ENCODE assay signal across 9 cellular contexts in genomic region chr7:92797693-92798092, GRCh38. TPM values are rescaled to one million over a fixed set of nuclear protein-coding genes. Genes with fewer than 3 reads are reported as not detected.
A peak's percentile ranks its signal among the peaks of the same experiment; 100 is the strongest.
DNase-seq lines count a peak whose midpoint lies in the region; ATAC-seq and TF ChIP-seq lines count a peak whose summit lies in the region.
"Had no signal": no experiment of that assay in that cellular context is flagged by ENCODE, and none has a peak within 500 bp of the region (broad histone marks: within the 10 kb centered on the region; RNA-seq: fewer than 3 reads in every experiment).

No MANE protein-coding gene starts in this region.

- no peaks in the 10 kb centered on the region for H3K9me2 ChIP-seq in PC-9 (ENCODE audit: insufficient read depth)

- no peaks in the 10 kb centered on the region for H3K27me3 Mint-ChIP-seq in activated T-cell treated with anti-CD3 and anti-CD28 coated beads, Interleukin-2, amount 50 U/mL, for 24 hours
- H3K27me3 Mint-ChIP-seq in stimulated activated naive B cell treated with anti-CD40 and anti-IgM and Interleukin-4, amounts not matched to agents 10 μg/mL and 1 μg/mL and 100 μg/mL, for 72 hours: no peaks in the 10 kb centered on the region

- H3K4me3 ChIP-seq in epithelial cell of proximal tubule (ENCODE audit: low read depth, low read length) (no peak overlapping the region), PC-9 (no peak overlapping the region)
- H3K4me3 ChIP-seq: BLaER1 treated with 17β-estradiol and CSF1 and Interleukin-3, amounts not matched to agents 10 nM and 100 nM had no signal

- H3K9me3 Mint-ChIP-seq in activated T-cell treated with anti-CD3 and anti-CD28 coated beads, Interleukin-2, amount 50 U/mL, for 24 hours: no peaks in the 10 kb centered on the region
- H3K9me3 Mint-ChIP-seq in stimulated activated naive B cell treated with anti-CD40 and anti-IgM and Interleukin-4, amounts not matched to agents 10 μg/mL and 1 μg/mL and 100 μg/mL, for 72 hours: peaks cover 0 to 1% of the 10 kb centered on the region in 2 donors

- intact Hi-C loops in PC-9 (cut with micrococcal nuclease; ENCODE audit: unreplicated experiment): no loop called here

- H3K36me3 ChIP-seq in PC-9 (ENCODE audit: low read depth): peaks cover 5% of the 10 kb centered on the region; the same call in 1 of the 2 replicates

- H3K9me3 ChIP-seq in PC-9 (ENCODE audit: insufficient read depth, low read depth): 0 out of 2 replicates have a peak, but pooled peaks cover 3% of the 10 kb centered on the region
- H3K9me3 ChIP-seq: BLaER1 treated with 17β-estradiol and CSF1 and Interleukin-3, amounts not matched to agents 10 nM and 100 nM had no signal

- no peaks in the 10 kb centered on the region for H3K4me1 ChIP-seq in PC-9 (replicated peaks; ENCODE audit: insufficient read depth)

- H2AFZ ChIP-seq in PC-9: no peak overlapping the region

- CTCF ChIA-PET in PC-9 (lab: Charles Lee): interaction anchor here (1.0 kb wide), 1 partner anchor 11 kb away, joined by 3 read pairs; no protein-coding TSS in a partner anchor

- peaks cover 52% of the 10 kb centered on the region for H3K79me2 ChIP-seq in PC-9 (ENCODE audit: low read depth)

- no peaks in the 10 kb centered on the region for H3F3A ChIP-seq in PC-9 (ENCODE audit: insufficient read depth, low read depth)

- no peak overlapping the region for H3K27ac ChIP-seq in PC-9
- H3K27ac ChIP-seq: BLaER1 treated with 17β-estradiol and CSF1 and Interleukin-3, amounts not matched to agents 10 nM and 100 nM had no signal

- H3K27ac Mint-ChIP-seq in activated T-cell treated with anti-CD3 and anti-CD28 coated beads, Interleukin-2, amount 50 U/mL, for 24 hours: no peak overlapping the region
- H3K27ac Mint-ChIP-seq in stimulated activated naive B cell treated with anti-CD40 and anti-IgM and Interleukin-4, amounts not matched to agents 10 μg/mL and 1 μg/mL and 100 μg/mL, for 72 hours: no peak overlapping the region

- no peak overlapping the region for H3K4me2 ChIP-seq in PC-9

- peak; percentile 15 for TF ChIP-seq CTCF in epithelial cell of proximal tubule (conservative IDR thresholded peaks at IDR 0.05; ENCODE audit: low read depth, low read length)
- TF ChIP-seq CTCF in PC-9 (conservative IDR thresholded peaks at IDR 0.05): no peak

- H4K20me1 ChIP-seq in PC-9 (ENCODE audit: insufficient read depth): peaks cover 3% of the 10 kb centered on the region; the same call in 1 of the 2 replicates

- ATAC-seq in stimulated activated naive B cell treated with anti-CD40 and anti-IgM and Interleukin-4, amounts not matched to agents 10 μg/mL and 1 μg/mL and 100 μg/mL, for 72 hours (replicated peaks): peak; percentile 79 to 81
- ATAC-seq in HG02970 (IDR thresholded peaks at IDR 0.05; ENCODE audit: low FRiP score, unreplicated experiment): no peak

- H3K36me3 Mint-ChIP-seq in activated T-cell treated with anti-CD3 and anti-CD28 coated beads, Interleukin-2, amount 50 U/mL, for 24 hours (ENCODE audit: low read depth): peaks cover 42% of the 10 kb centered on the region
- peaks cover 4 to 7% of the 10 kb centered on the region in 2 donors for H3K36me3 Mint-ChIP-seq in stimulated activated naive B cell treated with anti-CD40 and anti-IgM and Interleukin-4, amounts not matched to agents 10 μg/mL and 1 μg/mL and 100 μg/mL, for 72 hours

- H3K4me3 Mint-ChIP-seq in activated T-cell treated with anti-CD3 and anti-CD28 coated beads, Interleukin-2, amount 50 U/mL, for 24 hours: no peak overlapping the region
- H3K4me3 Mint-ChIP-seq in stimulated activated naive B cell treated with anti-CD40 and anti-IgM and Interleukin-4, amounts not matched to agents 10 μg/mL and 1 μg/mL and 100 μg/mL, for 72 hours: no peak overlapping the region

- H3K4me1 Mint-ChIP-seq in activated T-cell treated with anti-CD3 and anti-CD28 coated beads, Interleukin-2, amount 50 U/mL, for 24 hours (ENCODE audit: low read depth): peaks cover 43% of the 10 kb centered on the region
- H3K4me1 Mint-ChIP-seq in stimulated activated naive B cell treated with anti-CD40 and anti-IgM and Interleukin-4, amounts not matched to agents 10 μg/mL and 1 μg/mL and 100 μg/mL, for 72 hours: peaks cover 16 to 24% of the 10 kb centered on the region in 2 donors

- BruUV-seq in PC-9 (replicated peaks; lab: Mats Ljungman, UMichigan): no TSS peak

- H3K27me3 ChIP-seq in PC-9 (ENCODE audit: insufficient read depth, low read depth): no peaks in the 10 kb centered on the region
- H3K27me3 ChIP-seq: BLaER1 treated with 17β-estradiol and CSF1 and Interleukin-3, amounts not matched to agents 10 nM and 100 nM had no signal

- peak; percentile 58 for DNase-seq in activated T-cell treated with anti-CD3 and anti-CD28 coated beads, Interleukin-2, amount 50 U/mL, for 24 hours
- DNase-seq in activated T-cell treated with anti-CD3 and anti-CD28 coated beads for 4 hours: no peak
- peak; percentile 58 for DNase-seq in NCI-H69 (lab: John Stamatoyannopoulos, UW)
- no peak for DNase-seq in epithelial cell of proximal tubule (ENCODE audit: low read depth)
- DNase-seq in stimulated activated naive B cell treated with anti-CD40 and anti-IgM and Interleukin-4, amounts not matched to agents 10 μg/mL and 1 μg/mL and 100 μg/mL, for 72 hours: no peak
- DNase-seq in NCI-H510A (lab: John Stamatoyannopoulos, UW): no peak
- DNase-seq in PC-9: no peak

- POLR2A ChIA-PET in PC-9 (lab: Charles Lee; ENCODE audit: unreplicated experiment): no interaction called here

RNA-seq across cellular contexts. Expression of gene CDK6, which starts 38.7 kb away (rescaled TPM):
- total RNA-seq in epithelial cell of proximal tubule (98.2 and 99.4 TPM in 2 replicates), PC-9 (2021) (49.5 and 52.2 TPM in 2 replicates)

Comparison
In these comparisons a context has a peak if more than half of its experiments do, and no peak if none do; other contexts are left out.
1. DNase-seq: peak in activated T-cell treated with anti-CD3 and anti-CD28 coated beads, Interleukin-2, amount 50 U/mL, for 24 hours (single experiment) and NCI-H69 (single experiment); none in activated T-cell treated with anti-CD3 and anti-CD28 coated beads for 4 hours (single experiment), epithelial cell of proximal tubule (single experiment), stimulated activated naive B cell treated with anti-CD40 and anti-IgM and Interleukin-4, amounts not matched to agents 10 μg/mL and 1 μg/mL and 100 μg/mL, for 72 hours (single experiment), NCI-H510A (single experiment) and PC-9 (0 of 2).